Comparison of ENCODE assay signal across 8 cellular contexts in the genomic region with DNA sequence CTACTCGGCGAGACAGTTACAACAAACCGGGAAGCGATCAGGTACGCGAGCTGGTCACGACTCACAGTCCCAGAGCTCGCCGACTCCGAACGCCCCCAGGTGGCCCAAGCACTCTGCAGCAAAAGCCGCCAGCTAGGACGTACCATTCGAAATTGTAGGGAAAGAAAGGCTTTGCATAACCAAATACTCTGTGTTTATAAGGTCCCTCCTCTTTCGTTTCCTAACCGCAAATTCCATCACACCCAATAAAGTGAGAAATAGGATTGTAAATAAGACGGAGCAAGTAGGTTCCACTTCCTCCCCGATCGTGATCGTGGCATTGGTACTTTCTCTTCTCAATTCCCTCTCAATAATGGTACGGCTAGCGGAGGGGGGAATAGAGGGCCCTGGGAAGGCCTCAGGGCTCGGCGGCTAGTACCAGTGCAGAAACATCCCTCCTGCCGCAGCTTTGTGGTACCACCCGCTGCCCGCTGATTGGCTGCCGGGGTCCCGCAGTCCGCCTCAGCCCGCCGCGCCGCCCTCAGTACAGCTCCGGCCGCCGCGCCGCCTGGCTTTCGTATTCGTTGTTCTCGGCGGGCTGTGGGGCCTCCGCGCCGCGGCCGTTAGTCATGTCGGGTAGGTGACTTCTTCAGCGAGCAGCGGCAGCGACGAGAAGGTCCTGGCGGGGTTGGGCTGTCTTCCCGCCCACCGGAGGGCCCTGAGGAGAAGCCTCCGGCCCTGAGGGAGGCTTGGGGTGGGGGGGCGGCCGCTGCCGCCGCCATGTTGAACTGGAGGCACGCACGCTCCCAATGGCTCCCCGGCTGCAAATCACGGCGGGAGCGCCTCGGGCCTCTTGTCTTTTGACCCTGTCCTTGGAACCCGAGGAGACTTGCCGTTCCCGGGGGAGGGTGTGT. TPM values are rescaled to one million over a fixed set of nuclear protein-coding genes. Genes with fewer than 3 reads are reported as not detected.
DNase-seq lines count a peak whose midpoint lies in the region; ATAC-seq and TF ChIP-seq lines count a peak whose summit lies in the region.

A gene (plus strand): TSS at position 523 of the 893 bp plus-strand sequence. CDS start 86 bp downstream, at position 609.

- peaks cover 50% of the 10 kb centered on the region for H3K79me2 ChIP-seq in OCI-LY3 (ENCODE audit: low read length)

- DNase-seq in DMS 273 treated with DMSO at 0.1 percent for 48 hours (lab: John Stamatoyannopoulos, UW) (peak; percentile 98), HuH-7.5 (ENCODE audit: low spot score) (peak; percentile 79), activated T-cell treated with anti-CD3 and anti-CD28 coated beads for 1 hour (ENCODE audit: low read depth) (peak; percentile 87), epidermal melanocyte (ENCODE audit: insufficient read length, low spot score) (peak; percentile 80)
- peak; percentile 85 to 91 for DNase-seq in stimulated activated CD8-positive, alpha-beta memory T cell treated with anti-CD3 and anti-CD28 coated beads, Interleukin-4, amount 100 ng/mL, for 1 hour (ENCODE audit: low read depth in 2 of 2, low spot score in 1 of 2)

- H4K20me1 ChIP-seq in OCI-LY3 (ENCODE audit: insufficient read depth, low read length) = peaks cover 39% of the 10 kb centered on the region

- peak within 1 kb of the TSS; percentile 99 for H3K4me2 ChIP-seq in OCI-LY3 (ENCODE audit: low read length)

- H3K36me3 ChIP-seq in OCI-LY3 (replicated peaks; ENCODE audit: low read depth, low read length) = peaks cover 18% of the 10 kb centered on the region

- H3K9me3 ChIP-seq in OCI-LY3 (ENCODE audit: insufficient read depth, low read length) = no peaks in the 10 kb centered on the region
- no peaks in the 10 kb centered on the region for H3K9me3 ChIP-seq in mononuclear cell (ENCODE audit: low read depth, low read length)

- H3K9ac ChIP-seq in OCI-LY3 (ENCODE audit: low read length) = peak within 1 kb of the TSS; percentile 98

- peaks cover 21% of the 10 kb centered on the region for H3K27me3 ChIP-seq in OCI-LY3 (ENCODE audit: low read depth, low read length)
- H3K27me3 ChIP-seq in mononuclear cell (ENCODE audit: insufficient read depth, low read length) = no peaks in the 10 kb centered on the region

- H3K4me3 ChIP-seq in OCI-LY3 (ENCODE audit: low read length) (peak within 1 kb of the TSS; percentile 98), mononuclear cell (ENCODE audit: low read length) (peak within 1 kb of the TSS; percentile 85)

- peak within 1 kb of the TSS; percentile 81 for H2AFZ ChIP-seq in OCI-LY3 (ENCODE audit: low read depth, low read length)

- H3K4me1 ChIP-seq in OCI-LY3 (ENCODE audit: low read length) = peaks cover 25% of the 10 kb centered on the region
- H3K4me1 ChIP-seq in mononuclear cell (ENCODE audit: insufficient read depth, low read length) = peaks cover 45% of the 10 kb centered on the region

- peak within 1 kb of the TSS; percentile 76 for H3K27ac ChIP-seq in OCI-LY3 (ENCODE audit: low read length)

- peak; percentile 77 for TF ChIP-seq CTCF in OCI-LY3 (IDR thresholded peaks at IDR 0.05; ENCODE audit: low read depth, low read length)

- ATAC-seq in GM21526 (IDR thresholded peaks at IDR 0.05; ENCODE audit: low FRiP score, unreplicated experiment) = peak; percentile 86

RNA-seq across cellular contexts. Expression of the gene that starts here (rescaled TPM):
- 72.4 TPM for total RNA-seq in mononuclear cell

Comparison
In these comparisons a context has a peak if more than half of its experiments do, and no peak if none do; other contexts are left out.
1. Peak in every context shown above with its lines: DNase-seq, ATAC-seq, H3K4me3 ChIP-seq and H3K27ac ChIP-seq.